In genomic region chr7:12690041-12690878, GRCh38 we compare ENCODE assay signal across 14 cellular contexts. TPM values are rescaled to one million over a fixed set of nuclear protein-coding genes. Genes with fewer than 3 reads are reported as not detected.
DNase-seq lines count a peak whose midpoint lies in the region; TF ChIP-seq lines count a peak whose summit lies in the region.
"Had no signal": no experiment of that assay in that cellular context is flagged by ENCODE, and none has a peak within 500 bp of the region (broad histone marks: within the 10 kb centered on the region; RNA-seq: fewer than 3 reads in every experiment).

No MANE protein-coding gene starts in this region.

- H2BK5ac ChIP-seq in H9 (ENCODE audit: insufficient read length, low read length) = no peak overlapping the region

- no peak overlapping the region for H3K23ac ChIP-seq in H9 (ENCODE audit: insufficient read length, low read depth, low read length)

- H3K27ac ChIP-seq in H9 (ENCODE audit: insufficient read length, low read depth, low read length) (no peak overlapping the region), skin epidermis (peak overlapping the region in 6 of 21 experiments; percentile 21 to 91 (median 42))

- H2BK20ac ChIP-seq in H9 (ENCODE audit: low read depth, low read length, poor library complexity, severe bottlenecking) = no peak overlapping the region

- H2BK12ac ChIP-seq in H9 (ENCODE audit: insufficient read length, low read depth, low read length) = no peak overlapping the region

- no peak overlapping the region for H3K14ac ChIP-seq in H9 (ENCODE audit: insufficient read depth, low read length)

- H4K91ac ChIP-seq in H9 (ENCODE audit: insufficient read length, low read depth, low read length) = no peak overlapping the region

- H3K27me3 ChIP-seq in H9 (ENCODE audit: insufficient read depth, low read length) = no peaks in the 10 kb centered on the region
- H3K27me3 ChIP-seq in iPS-15b (ENCODE audit: control insufficient read depth, insufficient read depth, low read length) = no peaks in the 10 kb centered on the region

- no peak overlapping the region for H3T11ph ChIP-seq in H9 (ENCODE audit: low read length)

- H2BK15ac ChIP-seq in H9 (ENCODE audit: low read depth, low read length) = no peak overlapping the region

- no peak overlapping the region for H3K4me2 ChIP-seq in H9 (ENCODE audit: insufficient read depth, insufficient read length, low read length)

- no peaks in the 10 kb centered on the region for H4K20me1 ChIP-seq in H9 (ENCODE audit: control insufficient read depth, insufficient read depth, insufficient read length)

- no peak for DNase-seq in H9
- DNase-seq in astrocyte of the cerebellum (ENCODE audit: low read depth) = no peak
- DNase-seq in SW 1271 (lab: John Stamatoyannopoulos, UW) = no peak
- DNase-seq in dedifferentiated amniotic fluid mesenchymal stem cell (ENCODE audit: extremely low spot score) = no peak
- DNase-seq in activated CD4-positive, alpha-beta T cell treated with anti-CD3 and anti-CD28 coated beads, Interleukin-2, amount 50 U/mL, for 48 hours = no peak
- DNase-seq in stimulated activated CD4-positive, alpha-beta T cell treated with anti-CD3 and anti-CD28 coated beads, Interleukin-2, amount 100 ng/mL, for 48 hours = no peak
- DNase-seq: activated CD4-positive, alpha-beta T cell treated with anti-CD3 and anti-CD28 coated beads for 36 hours; activated gamma-delta T cell; effector CD8-positive, alpha-beta T cell; NCI-H2171; posterior cingulate gyrus had no signal

- no peak overlapping the region for H4K5ac ChIP-seq in H9 (ENCODE audit: insufficient read length, low read depth, low read length)

- H3K4me3 Mint-ChIP-seq in H9 = peak overlapping the region; percentile 83 to 97
- H3K4me3 Mint-ChIP-seq: activated CD4-positive, alpha-beta T cell treated with anti-CD3 and anti-CD28 coated beads for 36 hours had no signal

- H3K18ac ChIP-seq in H9 (ENCODE audit: insufficient read length, low read depth, low read length) = no peak overlapping the region

- WGBS in H9 (ENCODE audit: extremely low coverage, insufficient read length, low lambda C conversion rate) = no CpG with 5 or more reads among the region's 1 CpG

- no peaks in the 10 kb centered on the region for H3K79me1 ChIP-seq in H9 (ENCODE audit: insufficient read depth, low read depth, low read length, poor library complexity, severe bottlenecking)

- TF ChIP-seq CTCF in H9 (conservative IDR thresholded peaks at IDR 0.05) = no peak
- TF ChIP-seq CTCF in astrocyte of the cerebellum (IDR thresholded peaks at IDR 0.05; ENCODE audit: low read depth, low read length, missing control alignments) = no peak

- no peaks in the 10 kb centered on the region for H3K27me3 Mint-ChIP-seq in H9 (ENCODE audit: low read depth)
- H3K27me3 Mint-ChIP-seq: activated CD4-positive, alpha-beta T cell treated with anti-CD3 and anti-CD28 coated beads for 36 hours; IgD-negative memory B cell had no signal

- peaks cover 6% of the 10 kb centered on the region for H3K23me2 ChIP-seq in H9 (ENCODE audit: insufficient read length, low read depth, low read length, poor library complexity, severe bottlenecking)

- H3K4ac ChIP-seq in H9 (ENCODE audit: low read depth, low read length) = no peak overlapping the region

- H4K8ac ChIP-seq in H9 (replicated peaks; ENCODE audit: insufficient read length, low read depth, low read length) = no peak overlapping the region

- H3K27ac Mint-ChIP-seq in H9 = peak overlapping the region; percentile 14 to 49 (median 42); a peak in 2 of 7 replicates
- H3K27ac Mint-ChIP-seq: activated CD4-positive, alpha-beta T cell treated with anti-CD3 and anti-CD28 coated beads for 36 hours had no signal

- H3K4me1 ChIP-seq in H9 (ENCODE audit: insufficient read depth, low read length) (no peaks in the 10 kb centered on the region; the same call in 1 of the 2 replicates), iPS-15b (ENCODE audit: control insufficient read depth, insufficient read depth, low read length) (peaks cover 9% of the 10 kb centered on the region)

- no peak overlapping the region for H2BK120ac ChIP-seq in H9 (ENCODE audit: low read depth, low read length, poor library complexity, severe bottlenecking)

- peak overlapping the region; percentile 6 for H3K4me3 ChIP-seq in astrocyte of the cerebellum (ENCODE audit: low read depth, low read length)
- peak overlapping the region; percentile 41 for H3K4me3 ChIP-seq in iPS-15b (ENCODE audit: low read depth, low read length)
- peak overlapping the region; percentile 4 to 93 (median 77) for H3K4me3 ChIP-seq in skin epidermis

- H3K9ac ChIP-seq in H9 (ENCODE audit: extremely low read depth, insufficient read length, low read length) (no peak overlapping the region), iPS-15b (ENCODE audit: low read depth, low read length) (peak overlapping the region; percentile 19)

- H3K9me3 Mint-ChIP-seq in H9 = no peaks in the 10 kb centered on the region

- H3K79me2 ChIP-seq in H9 (ENCODE audit: insufficient read depth, low read length) = peaks cover 15% of the 10 kb centered on the region; the same call in 1 of the 2 replicates

- H3K9me3 ChIP-seq in H9 (ENCODE audit: control insufficient read depth, low read depth, low read length) = no peaks in the 10 kb centered on the region
- H3K9me3 ChIP-seq in iPS-15b (ENCODE audit: control insufficient read depth, insufficient read depth, low read length) = no peaks in the 10 kb centered on the region

- H3K36me3 ChIP-seq in iPS-15b (ENCODE audit: control insufficient read depth, insufficient read depth, low read length) = no peaks in the 10 kb centered on the region

- H3K56ac ChIP-seq in H9 (ENCODE audit: insufficient read length, low read depth, low read length) = no peak overlapping the region

- H3K4me1 Mint-ChIP-seq in H9 = peaks cover 36 to 45% of the 10 kb centered on the region in 2 experiments

- peaks cover 0 to 9% (median 4%) of the 10 kb centered on the region in 3 experiments; a peak in 5 of 7 replicates for H3K36me3 Mint-ChIP-seq in H9 (ENCODE audit: insufficient read depth in 1 of 3, low read depth in 3 of 3)

- no peak overlapping the region for H2AK5ac ChIP-seq in H9 (ENCODE audit: insufficient read length, low read length)

- in situ Hi-C loops in astrocyte of the cerebellum (cut with HindIII; ENCODE audit: low sequenced_read_pairs) = no loop called here

- no peak overlapping the region for H2AFZ ChIP-seq in H9 (ENCODE audit: low read length)

RNA-seq across cellular contexts. Expression of gene ARL4A, which starts 2.8 kb away (rescaled TPM):
- 36.3 and 39.4 TPM in 2 replicates for total RNA-seq in H9 (2021)

Comparison
In these comparisons a context has a peak if more than half of its experiments do, and no peak if none do; other contexts are left out.
1. H3K4me3 ChIP-seq: peak in every context shown above with its lines; median percentile 77 in skin epidermis; 41 in iPS-15b; 6 in astrocyte of the cerebellum.